1 cellular context compared by ENCODE assay signal in genomic region chr6:36068012-36068392, GRCh38.
TF ChIP-seq lines count a peak whose summit lies in the region.

No MANE protein-coding gene starts in this region.

TF ChIP-seq in GM12878, 131 proteins besides CTCF, POLR2A, EP300 and RAD21:
- TF ChIP-seq BMI1 (IDR thresholded peaks at IDR 0.05; ENCODE audit: borderline replicate concordance) (no peak), CUX1 (IDR thresholded peaks at IDR 0.05; ENCODE audit: insufficient replicate concordance, low read depth, low read length) (no peak), HDAC6 (IDR thresholded peaks at IDR 0.05; ENCODE audit: unreplicated experiment) (no peak), ELK1 (IDR thresholded peaks at IDR 0.05; ENCODE audit: low read depth, low read length) (no peak), MEF2B (IDR thresholded peaks at IDR 0.05; ENCODE audit: partially characterized antibody, poor library complexity, severe bottlenecking) (no peak), JUND (IDR thresholded peaks at IDR 0.05; ENCODE audit: low read depth, low read length) (no peak), YBX1 (IDR thresholded peaks at IDR 0.05) (no peak), SREBF1 (IDR thresholded peaks at IDR 0.05; ENCODE audit: low read length) (no peak)
